ENCODE assay signal across 12 cellular contexts in genomic region chr12:119869720-119870119, GRCh38. TPM values are rescaled to one million over a fixed set of nuclear protein-coding genes. Genes with fewer than 3 reads are reported as not detected.
A peak's percentile ranks its signal among the peaks of the same experiment; 100 is the strongest.
DNase-seq lines count a peak whose midpoint lies in the region; ATAC-seq and TF ChIP-seq lines count a peak whose summit lies in the region.
"Had no signal": no experiment of that assay in that cellular context is flagged by ENCODE, and none has a peak within 500 bp of the region (broad histone marks: within the 10 kb centered on the region; RNA-seq: fewer than 3 reads in every experiment).

No MANE protein-coding gene starts in this region.

- no peak for ATAC-seq in GM21528 (IDR thresholded peaks at IDR 0.05; ENCODE audit: low FRiP score, unreplicated experiment)

- POLR2A ChIA-PET in HEK293 (lab: Yijun Ruan, JAX) (interaction anchor here (0.7 kb wide), 1 partner anchor 14 kb away, joined by 3 read pairs; no protein-coding TSS in a partner anchor), OCI-LY7 (lab: Charles Lee) (no interaction called here)

- no peaks in the 10 kb centered on the region for H3K79me2 ChIP-seq in OCI-LY7 (ENCODE audit: insufficient read depth, low read depth, low read length)

- TF ChIP-seq CTCF in HEK293 (tag by site-specific recombination; IDR thresholded peaks at IDR 0.05) (no peak), OCI-LY7 (conservative IDR thresholded peaks at IDR 0.05; ENCODE audit: low read length) (no peak)

- H2AFZ ChIP-seq in OCI-LY7 (ENCODE audit: low read length): no peak overlapping the region

- intact Hi-C loops in OCI-LY7 (cut with micrococcal nuclease; ENCODE audit: unreplicated experiment): no loop called here

- H3K9me3 ChIP-seq in HEK293 (ENCODE audit: control insufficient read depth, insufficient read depth, low read depth, low read length): no peaks in the 10 kb centered on the region
- no peaks in the 10 kb centered on the region for H3K9me3 ChIP-seq in OCI-LY7 (ENCODE audit: low read length)
- H3K9me3 ChIP-seq: SJCRH30 had no signal

- no peak overlapping the region for H3K4me2 ChIP-seq in OCI-LY7 (ENCODE audit: low read length)

- no peaks in the 10 kb centered on the region for H4K20me1 ChIP-seq in OCI-LY7 (ENCODE audit: insufficient read depth, low read length)

- H3K27ac ChIP-seq in HEK293 (ENCODE audit: extremely low read depth, low read depth, low read length) (no peak overlapping the region), OCI-LY7 (ENCODE audit: low read depth, low read length, poor library complexity, severe bottlenecking) (no peak overlapping the region)
- H3K27ac ChIP-seq: C4-2B, SJCRH30 had no signal

- H3K36me3 ChIP-seq in HEK293 (ENCODE audit: control insufficient read depth in 2 of 2, insufficient read depth in 1 of 2, low read length in 2 of 2): peaks cover 62 to 92% of the 10 kb centered on the region in 2 experiments
- peaks cover 91% of the 10 kb centered on the region for H3K36me3 ChIP-seq in OCI-LY7 (ENCODE audit: insufficient read depth, low read length)

- H3K9me2 ChIP-seq in OCI-LY7 (ENCODE audit: insufficient read depth, low read length): no peaks in the 10 kb centered on the region

- H3K4me3 ChIP-seq in HEK293 (ENCODE audit: low read depth, low read length): no peak overlapping the region
- no peak overlapping the region for H3K4me3 ChIP-seq in OCI-LY7 (ENCODE audit: low read depth, low read length, poor library complexity, severe bottlenecking)
- H3K4me3 ChIP-seq: SJCRH30 had no signal

- BruUV-seq in OCI-LY7 (replicated peaks; lab: Mats Ljungman, UMichigan): no TSS peak

- H3K4me1 ChIP-seq in HEK293 (ENCODE audit: control insufficient read depth, insufficient read depth, low read length) (no peaks in the 10 kb centered on the region), OCI-LY7 (ENCODE audit: insufficient read depth, low read length, poor library complexity, severe bottlenecking) (no peaks in the 10 kb centered on the region)
- H3K4me1 ChIP-seq: SJCRH30 had no signal

- CTCF ChIA-PET in HEK293 (lab: Yijun Ruan, JAX): interaction anchor here (1.0 kb wide), 1 partner anchor 9 kb away, joined by 6 read pairs; no protein-coding TSS in a partner anchor
- CTCF ChIA-PET in OCI-LY7 (lab: Charles Lee; ENCODE audit: unreplicated experiment): no interaction called here

- DNase-seq in A172 (ENCODE audit: low spot score) (peak; percentile 92), amniotic stem cell (lab: John Stamatoyannopoulos, UW) (peak; percentile 31), hepatic stellate cell (ENCODE audit: low spot score) (peak; percentile 80), OCI-LY7 (ENCODE audit: low spot score) (no peak)
- DNase-seq in activated naive CD4-positive, alpha-beta T cell treated with Interleukin-2 at 50 U/mL for 16 hours: no peak
- no peak for DNase-seq in activated CD4-positive, alpha-beta T cell treated with anti-CD3 and anti-CD28 coated beads for 4 hours
- DNase-seq: kidney glomerular epithelial cell, NCI-H2029 had no signal

TF ChIP-seq in HEK293, 187 proteins besides CTCF, POLR2A, EP300 and RAD21:
- no peak for TF ChIP-seq ZNF791 (tag by site-specific recombination; IDR thresholded peaks at IDR 0.05)
- TF ChIP-seq KLF1 (tag by site-specific recombination; IDR thresholded peaks at IDR 0.05): peak; percentile 70
- TF ChIP-seq ZNF169 (tag by site-specific recombination; IDR thresholded peaks at IDR 0.05): no peak
- TF ChIP-seq PRDM2 (tag by site-specific recombination; IDR thresholded peaks at IDR 0.05; ENCODE audit: borderline replicate concordance): no peak

RNA-seq across cellular contexts. Expression of gene CIT, which starts 7.4 kb away (rescaled TPM):
- 25.2 and 34.4 TPM in 2 replicates for total RNA-seq in A172 (2014; rRNA removed; shearing (Covaris generic))
- total RNA-seq in OCI-LY7 (2014; rRNA removed; shearing (Covaris generic)): 33.4 and 74.4 TPM in 2 replicates
- 90.1 and 117 TPM in 2 replicates for total RNA-seq in OCI-LY7 (2022)

Comparison
In these comparisons a context has a peak if more than half of its experiments do, and no peak if none do; other contexts are left out.
1. DNase-seq: peak in A172 (single experiment), amniotic stem cell (single experiment) and hepatic stellate cell (single experiment); none in OCI-LY7 (single experiment), activated naive CD4-positive, alpha-beta T cell treated with Interleukin-2 at 50 U/mL for 16 hours (single experiment) and activated CD4-positive, alpha-beta T cell treated with anti-CD3 and anti-CD28 coated beads for 4 hours (0 of 2).